In the genomic region with DNA sequence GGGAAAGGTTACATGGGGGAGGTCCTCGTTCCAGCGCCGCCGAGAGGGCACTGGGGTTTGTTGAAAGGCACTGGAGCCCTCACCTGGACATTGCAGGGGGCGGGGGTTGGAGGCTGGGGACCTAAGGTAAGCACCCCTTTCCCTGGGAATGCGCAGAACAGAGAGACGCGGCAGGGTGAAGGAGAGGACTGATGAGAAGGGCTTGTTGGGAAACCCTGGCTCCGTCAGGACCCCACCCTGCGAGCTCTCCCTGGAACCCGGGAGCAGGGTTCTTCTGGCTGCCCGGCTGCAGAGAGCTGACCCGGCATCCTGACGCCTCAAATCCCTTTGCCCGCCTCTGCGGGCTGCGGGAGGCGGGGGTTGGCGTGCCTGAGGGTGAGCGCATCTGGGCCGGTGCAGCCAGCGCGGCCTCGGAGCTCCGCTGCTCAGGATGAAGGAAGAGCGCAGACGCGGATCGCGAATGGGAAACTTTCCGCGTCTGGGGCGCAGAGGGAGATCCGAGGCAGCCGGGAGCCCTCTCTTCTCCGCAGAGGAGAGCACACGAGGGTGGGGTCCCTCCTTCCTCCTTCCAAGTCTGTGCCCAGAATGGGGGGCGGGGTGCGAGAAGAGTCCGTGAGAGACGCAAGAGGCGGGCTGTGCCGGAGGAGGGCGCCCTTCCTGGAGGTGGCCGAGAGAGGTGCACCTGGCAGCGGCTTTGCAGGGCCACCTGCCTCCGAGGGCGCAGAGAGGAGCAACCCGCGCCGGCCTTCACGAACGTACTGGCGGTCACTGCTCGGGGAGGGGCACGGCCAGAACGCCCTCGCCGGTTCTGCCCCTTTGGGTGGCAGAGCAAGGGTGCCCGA, we compare ENCODE assay signal across 8 cellular contexts. TPM values are rescaled to one million over a fixed set of nuclear protein-coding genes. Genes with fewer than 3 reads are reported as not detected.
DNase-seq lines count a peak whose midpoint lies in the region; ATAC-seq, FAIRE-seq and TF ChIP-seq lines count a peak whose summit lies in the region.

No MANE protein-coding gene starts in this region.

- CTCF ChIA-PET in PC-9 (lab: Charles Lee), result no interaction called here

- no peaks in the 10 kb centered on the region for H4K20me1 ChIP-seq in PC-9 (ENCODE audit: insufficient read depth)

- no peak for FAIRE-seq in urothelium cell line (lab: Jason Lieb, UNC)

- H3K4me3 ChIP-seq in MG63 (no peak overlapping the region), mesendoderm (ENCODE audit: low read length) (no peak overlapping the region), PC-9 (no peak overlapping the region)

- H3K4ac ChIP-seq in mesendoderm (ENCODE audit: low read depth, low read length), result no peak overlapping the region

- H3K79me2 ChIP-seq in mesendoderm (ENCODE audit: control insufficient read depth, insufficient read depth, low read length), result no peaks in the 10 kb centered on the region
- no peaks in the 10 kb centered on the region for H3K79me2 ChIP-seq in PC-9 (ENCODE audit: low read depth)

- BruUV-seq in PC-9 (replicated peaks; lab: Mats Ljungman, UMichigan), result no TSS peak

- DNase-seq in C1 segment of cervical spinal cord (lab: John Stamatoyannopoulos, UW) (peak in 12 of 14 donors; percentile 11 to 68 (median 42)), MG63 (peak; percentile 55), cerebellum (ENCODE audit: low spot score) (peak; percentile 77), mesendoderm (peak; percentile 78), urothelium cell line (ENCODE audit: low spot score) (peak; percentile 53), PC-9 (no peak), COR-L47 (lab: John Stamatoyannopoulos, UW) (no peak)

- no peak for ATAC-seq in HG02884 (IDR thresholded peaks at IDR 0.05; ENCODE audit: unreplicated experiment)

- H3K4me2 ChIP-seq in mesendoderm (ENCODE audit: low read length) (peak overlapping the region; percentile 75), PC-9 (no peak overlapping the region)

- H3K79me1 ChIP-seq in mesendoderm (ENCODE audit: low read length), result no peaks in the 10 kb centered on the region

- TF ChIP-seq CTCF in PC-9 (conservative IDR thresholded peaks at IDR 0.05), result no peak

- H2BK5ac ChIP-seq in mesendoderm (ENCODE audit: low read length), result no peak overlapping the region

- H3K36me3 ChIP-seq in MG63, result no peaks in the 10 kb centered on the region
- no peaks in the 10 kb centered on the region for H3K36me3 ChIP-seq in mesendoderm (ENCODE audit: control insufficient read depth, insufficient read depth, low read length)
- no peaks in the 10 kb centered on the region for H3K36me3 ChIP-seq in PC-9 (ENCODE audit: low read depth)

- H3K27ac ChIP-seq in mesendoderm (ENCODE audit: low read depth, low read length) (no peak overlapping the region), PC-9 (no peak overlapping the region)

- H2BK120ac ChIP-seq in mesendoderm (ENCODE audit: low read depth, low read length), result no peak overlapping the region

- no CpG with 5 or more reads among the region's 60 CpGs for WGBS in mesendoderm (ENCODE audit: extremely low coverage, insufficient coverage, low lambda C conversion rate)

- H3K18ac ChIP-seq in mesendoderm (ENCODE audit: low read length), result no peak overlapping the region

- intact Hi-C loops in PC-9 (cut with micrococcal nuclease; ENCODE audit: unreplicated experiment), result no loop called here

- POLR2A ChIA-PET in PC-9 (lab: Charles Lee; ENCODE audit: unreplicated experiment), result no interaction called here

- H3K27me3 ChIP-seq in MG63 (peaks cover 48% of the 10 kb centered on the region), mesendoderm (ENCODE audit: insufficient read depth, low read length, poor library complexity) (peaks cover 14% of the 10 kb centered on the region), PC-9 (ENCODE audit: insufficient read depth, low read depth) (0 out of 2 replicates have a peak, but pooled peaks cover under 1% of the 10 kb centered on the region)

- H2AK5ac ChIP-seq in mesendoderm (ENCODE audit: low read length), result no peak overlapping the region

- no peak overlapping the region for H2AFZ ChIP-seq in PC-9

- no peaks in the 10 kb centered on the region for H3K9me2 ChIP-seq in PC-9 (ENCODE audit: insufficient read depth)

- H4K8ac ChIP-seq in mesendoderm (ENCODE audit: low read depth, low read length), result no peak overlapping the region

- H3K9me3 ChIP-seq in MG63 (no peaks in the 10 kb centered on the region), PC-9 (ENCODE audit: insufficient read depth, low read depth) (no peaks in the 10 kb centered on the region)

- no peak overlapping the region for H3K56ac ChIP-seq in mesendoderm (ENCODE audit: low read length)

- H3K9ac ChIP-seq in mesendoderm (ENCODE audit: low read length), result no peak overlapping the region

- no peak overlapping the region for H4K5ac ChIP-seq in mesendoderm (ENCODE audit: low read length)

- no peaks in the 10 kb centered on the region for H3F3A ChIP-seq in PC-9 (ENCODE audit: insufficient read depth, low read depth)

- H3K23ac ChIP-seq in mesendoderm (ENCODE audit: low read length), result no peak overlapping the region

- H2BK15ac ChIP-seq in mesendoderm (replicated peaks; ENCODE audit: low read depth), result no peak overlapping the region

- H3K4me1 ChIP-seq in mesendoderm (ENCODE audit: control insufficient read depth, low read depth, low read length) (peaks cover 7% of the 10 kb centered on the region), PC-9 (replicated peaks; ENCODE audit: insufficient read depth) (no peaks in the 10 kb centered on the region)

RNA-seq across cellular contexts. Expression of gene IGSF21, which starts 2.4 kb away (rescaled TPM):
- not detected in 2 replicates for total RNA-seq in MG63 (2014; rRNA removed; shearing (Covaris generic); ENCODE audit: low replicate concordance)
- total RNA-seq in cerebellum, result 17.3 TPM
- 3.6 TPM for polyA plus RNA-seq in mesendoderm (2013, experiment 1 of 2)
- polyA plus RNA-seq in mesendoderm (2013, experiment 2 of 2), result 3.7 TPM
- total RNA-seq in PC-9 (2021), result not detected in 2 replicates

Comparison
In these comparisons a context has a peak if more than half of its experiments do, and no peak if none do; other contexts are left out.
1. DNase-seq: peak in C1 segment of cervical spinal cord (12 of 14), MG63 (single experiment), cerebellum (single experiment), mesendoderm (single experiment) and urothelium cell line (single experiment); none in PC-9 (0 of 2) and COR-L47 (single experiment).
2. RNA of gene IGSF21, which starts 2.4 kb away (total RNA-seq): 17.3 TPM in cerebellum (single experiment); not detected in MG63 and not detected in PC-9; every median in the first group is over 10 times any median in the second.